ENCODE assay signal across 36 cellular contexts in genomic region chr16:79561729-79562128, GRCh38. TPM values are rescaled to one million over a fixed set of nuclear protein-coding genes. Genes with fewer than 3 reads are reported as not detected.
DNase-seq lines count a peak whose midpoint lies in the region; ATAC-seq, FAIRE-seq and TF ChIP-seq lines count a peak whose summit lies in the region.
"Had no signal": no experiment of that assay in that cellular context is flagged by ENCODE, and none has a peak within 500 bp of the region (broad histone marks: within the 10 kb centered on the region; RNA-seq: fewer than 3 reads in every experiment).

No MANE protein-coding gene starts in this region.

- peak overlapping the region in 1 of 2 donors; percentile 64 for H3K9ac ChIP-seq in liver (ENCODE audit: low read depth in 1 of 2, low read length in 2 of 2)
- H3K9ac ChIP-seq in HepG2 (ENCODE audit: insufficient read depth, low read depth, low read length) = no peak overlapping the region
- H3K9ac ChIP-seq in MM.1S (ENCODE audit: low read length) = no peak overlapping the region
- H3K9ac ChIP-seq: BLaER1; BLaER1 treated with 17β-estradiol and CSF1 and Interleukin-3, amounts not matched to agents 10 nM and 100 nM had no signal

- H3K9me3 ChIP-seq in liver (ENCODE audit: control insufficient read depth in 4 of 4, low read length in 3 of 4) (no peaks in the 10 kb centered on the region), HepG2 (ENCODE audit: low read length) (no peaks in the 10 kb centered on the region), right lobe of liver (no peaks in the 10 kb centered on the region), MM.1S (replicated peaks; ENCODE audit: insufficient read depth, low read length) (no peaks in the 10 kb centered on the region)
- H3K9me3 ChIP-seq: A549, BE2C, BLaER1, Caco-2 had no signal

- TF ChIP-seq RAD21 in liver (IDR thresholded peaks at IDR 0.05) (peak; percentile 29 to 55), HepG2 (CRISPR knock-in tag; IDR thresholded peaks at IDR 0.05) (no peak)

- no peak overlapping the region for H3K4me2 ChIP-seq in HepG2 (ENCODE audit: low read depth, low read length)
- no peak overlapping the region for H3K4me2 ChIP-seq in MM.1S (ENCODE audit: low read depth, low read length)
- H3K4me2 ChIP-seq: A549; BLaER1; BLaER1 treated with 17β-estradiol and CSF1 and Interleukin-3, amounts not matched to agents 10 nM and 100 nM had no signal

- intact Hi-C loops in HepG2 (cut with micrococcal nuclease; ENCODE audit: unreplicated experiment) = no loop called here
- intact Hi-C loops in right lobe of liver (cut with DNase I) = no loop called here

- TF ChIP-seq CTCF in liver (IDR thresholded peaks at IDR 0.05; ENCODE audit: low read depth, low read length, missing input control) (no peak), HepG2 (CRISPR knock-in tag; IDR thresholded peaks at IDR 0.05) (no peak), right lobe of liver (IDR thresholded peaks at IDR 0.05) (no peak), MM.1S (IDR thresholded peaks at IDR 0.05; ENCODE audit: low read length) (no peak)

- TF ChIP-seq EP300 in HepG2 (IDR thresholded peaks at IDR 0.05; ENCODE audit: low read depth in 2 of 2, low read length in 2 of 2) (no peak), HepG2 (CRISPR knock-in tag; IDR thresholded peaks at IDR 0.05; ENCODE audit: borderline replicate concordance) (no peak)

- H3K27me3 ChIP-seq in liver (ENCODE audit: control insufficient read depth in 4 of 4, insufficient read depth in 4 of 4, low read length in 3 of 4) (no peaks in the 10 kb centered on the region), HepG2 (ENCODE audit: control insufficient read depth in 1 of 2, insufficient read depth in 2 of 2, low read length in 2 of 2) (no peaks in the 10 kb centered on the region), right lobe of liver (no peaks in the 10 kb centered on the region), MM.1S (replicated peaks; ENCODE audit: insufficient read depth, low read length) (no peaks in the 10 kb centered on the region)
- H3K27me3 ChIP-seq: BE2C; BLaER1; BLaER1 treated with 17β-estradiol and CSF1 and Interleukin-3, amounts not matched to agents 10 nM and 100 nM had no signal

- in situ Hi-C loops in HepG2 (cut with HindIII; ENCODE audit: extremely low pct_ligation_motif_present, low pct_unique_long_range_greater_than_20kb) = no loop called here

- H3K27ac ChIP-seq in liver (ENCODE audit: low read depth in 1 of 2, low read length in 2 of 2) (peak overlapping the region; percentile 77 to 81), HepG2 (ENCODE audit: extremely low read length, insufficient read depth, low read length) (no peak overlapping the region), right lobe of liver (peak overlapping the region in 2 of 3 donors; percentile 49 to 78), substantia nigra (ENCODE audit: low read depth, low read length, poor library complexity, severe bottlenecking) (peak overlapping the region; percentile 74), MM.1S (ENCODE audit: low read length) (no peak overlapping the region)
- H3K27ac ChIP-seq: 22Rv1; A549; BLaER1; BLaER1 treated with 17β-estradiol and CSF1 and Interleukin-3, amounts not matched to agents 10 nM and 100 nM; C4-2B had no signal

- no peak overlapping the region for H3K4me3 ChIP-seq in liver (ENCODE audit: low read depth in 1 of 3, low read length in 3 of 3)
- H3K4me3 ChIP-seq in HepG2 (replicated peaks in 1 of 3; ENCODE audit: insufficient read depth in 1 of 3, low read depth in 2 of 3, low read length in 3 of 3) = no peak overlapping the region
- H3K4me3 ChIP-seq in right lobe of liver = peak overlapping the region in 2 of 3 donors; percentile 6 to 12
- no peak overlapping the region for H3K4me3 ChIP-seq in MM.1S (ENCODE audit: low read length)
- H3K4me3 ChIP-seq: A549; BLaER1; BLaER1 treated with 17β-estradiol and CSF1 and Interleukin-3, amounts not matched to agents 10 nM and 100 nM had no signal

- H2AFZ ChIP-seq in HepG2 (ENCODE audit: low read length) (no peak overlapping the region), MM.1S (ENCODE audit: low read length) (no peak overlapping the region)

- POLR2A ChIA-PET in HepG2 (lab: Yijun Ruan, JAX) = no interaction called here

- H4K20me1 ChIP-seq in HepG2 (ENCODE audit: insufficient read depth, low read length) (no peaks in the 10 kb centered on the region), MM.1S (ENCODE audit: insufficient read depth, low read length) (no peaks in the 10 kb centered on the region)
- H4K20me1 ChIP-seq: BLaER1; BLaER1 treated with 17β-estradiol and CSF1 and Interleukin-3, amounts not matched to agents 10 nM and 100 nM had no signal

- DNase-seq in HepG2 (ENCODE audit: low spot score) = no peak
- peak; percentile 71 for DNase-seq in left lobe of liver (ENCODE audit: low spot score)
- peak in 2 of 3 donors; percentile 60 to 77 for DNase-seq in right lobe of liver
- no peak for DNase-seq in substantia nigra (lab: John Stamatoyannopoulos, UW)
- no peak for DNase-seq in iPS-NIHi11 (ENCODE audit: low spot score)
- no peak for DNase-seq in MM.1S
- DNase-seq: 8988T; ACHN; AML-193; BE2C; C1 segment of cervical spinal cord; Caco-2; Calu3; CD4-positive, alpha-beta memory T cell; CD4-positive, alpha-beta T cell; CD4-positive, CD25-positive, alpha-beta regulatory T cell; CD8-positive, alpha-beta memory T cell; CD8-positive, alpha-beta T cell; COR-L47; DMS 273 treated with DMSO at 0.1 percent for 48 hours; DMS153; DMS53; DMS79; DMS79 treated with DMSO at 0.1 percent for 48 hours; DND-41; EL had no signal

- FAIRE-seq in HepG2 (lab: Jason Lieb, UNC) = no peak
- FAIRE-seq: A204.1, A549, D721Med had no signal

- H3K36me3 ChIP-seq in liver (ENCODE audit: control insufficient read depth in 4 of 4, insufficient read depth in 3 of 4, low read depth in 1 of 4, low read length in 3 of 4) = no peaks in the 10 kb centered on the region
- no peaks in the 10 kb centered on the region for H3K36me3 ChIP-seq in HepG2 (replicated peaks in 1 of 2; ENCODE audit: control insufficient read depth in 1 of 2, insufficient read depth in 2 of 2, low read length in 2 of 2)
- H3K36me3 ChIP-seq in right lobe of liver = no peaks in the 10 kb centered on the region
- H3K36me3 ChIP-seq in MM.1S (replicated peaks; ENCODE audit: insufficient read depth, low read length) = no peaks in the 10 kb centered on the region
- H3K36me3 ChIP-seq: BE2C; BLaER1; BLaER1 treated with 17β-estradiol and CSF1 and Interleukin-3, amounts not matched to agents 10 nM and 100 nM had no signal

- no TSS peak for BruUV-seq in HepG2 (replicated peaks; lab: Mats Ljungman, UMichigan)

- H3K79me2 ChIP-seq in HepG2 (ENCODE audit: insufficient read depth, low read length) (no peaks in the 10 kb centered on the region), MM.1S (ENCODE audit: low read length) (no peaks in the 10 kb centered on the region)

- no peak for TF ChIP-seq POLR2A in HepG2 (IDR thresholded peaks at IDR 0.05; ENCODE audit: insufficient read depth in 1 of 2, low read depth in 2 of 2, low read length in 2 of 2)
- no peak for TF ChIP-seq POLR2A in right lobe of liver (IDR thresholded peaks at IDR 0.05)
- no peak for TF ChIP-seq POLR2A in GM18505 (IDR thresholded peaks at IDR 0.05; ENCODE audit: borderline replicate concordance, extremely low read depth, insufficient read depth, insufficient read length)

- CTCF ChIA-PET in HepG2 (lab: Yijun Ruan, JAX; ENCODE audit: low intra/inter-chr PET ratio, low total read pairs) = no interaction called here

- no peaks in the 10 kb centered on the region for H3F3A ChIP-seq in MM.1S (ENCODE audit: insufficient read depth, low read length)

- H3K4me1 ChIP-seq in liver (ENCODE audit: control insufficient read depth in 4 of 4, insufficient read depth in 4 of 4, low read length in 3 of 4) = peaks cover 4 to 48% (median 36%) of the 10 kb centered on the region in 4 donors
- peaks cover 15% of the 10 kb centered on the region for H3K4me1 ChIP-seq in HepG2 (ENCODE audit: insufficient read depth, low read length)
- peaks cover 0 to 54% (median 15%) of the 10 kb centered on the region in 4 donors for H3K4me1 ChIP-seq in right lobe of liver
- H3K4me1 ChIP-seq in MM.1S (ENCODE audit: low read length) = no peaks in the 10 kb centered on the region
- H3K4me1 ChIP-seq: A549, BE2C, BLaER1, Caco-2 had no signal

- 40% methylated on average over 5 of the region's 5 CpGs for WGBS in liver
- 2% methylated on average over 5 of the region's 5 CpGs for WGBS in HepG2 (ENCODE audit: low lambda C conversion rate)
- WGBS in right lobe of liver (ENCODE audit: insufficient coverage, low coverage, low lambda C conversion rate, missing lambda C conversion rate) = 40% methylated on average over 5 of the region's 5 CpGs

- no peaks in the 10 kb centered on the region for H3K9me2 ChIP-seq in MM.1S (replicated peaks; ENCODE audit: insufficient read depth, low read length)

- ATAC-seq in HepG2 = no peak
- ATAC-seq in left lobe of liver = peak; percentile 73
- ATAC-seq in right lobe of liver = peak; percentile 65 to 81 (median 74)
- ATAC-seq in GM18505 (IDR thresholded peaks at IDR 0.05; ENCODE audit: unreplicated experiment) = no peak
- ATAC-seq: A549; CD8-positive, alpha-beta T cell had no signal

RNA-seq across cellular contexts. Expression of gene MAF, which starts 38.8 kb away (rescaled TPM):
- 10 to 100 TPM; 16.0 to 20.9 TPM for total RNA-seq in liver
- 10 to 100 TPM in 1 of 2 donors, 1 to 10 TPM in 1; 9.7 to 17.5 TPM for polyA plus RNA-seq in liver
- 0.10 and 0.31 TPM in 2 replicates for total RNA-seq in HepG2 (2016; rRNA removed; fragmentation: Illumina TruSeq; extraction: Trizol)
- total RNA-seq in HepG2 (2016; cell fraction: cytosol; rRNA removed; fragmentation: Illumina TruSeq; extraction: Trizol; ENCODE audit: low read depth) = under 0.01 and 0.10 TPM in 2 replicates
- 0.15 and 0.30 TPM in 2 replicates for total RNA-seq in HepG2 (2016; cell fraction: insoluble cytoplasmic fraction; rRNA removed; fragmentation: Illumina TruSeq; extraction: Trizol)
- total RNA-seq in HepG2 (2016; cell fraction: membrane; rRNA removed; fragmentation: Illumina TruSeq; extraction: Trizol) = 0.06 and 0.14 TPM in 2 replicates
- 0.47 and 0.65 TPM in 2 replicates for total RNA-seq in HepG2 (2016; cell fraction: nucleus; rRNA removed; fragmentation: Illumina TruSeq; extraction: Trizol)
- 0.07 and 0.13 TPM in 2 replicates for polyA plus RNA-seq in HepG2 (2011; rRNA removed)
- polyA plus RNA-seq in HepG2 (2011; cell fraction: cytosol; rRNA removed) = 0.01 and 0.09 TPM in 2 replicates
- 0.18 and 0.31 TPM in 2 replicates for polyA plus RNA-seq in HepG2 (2011; cell fraction: nucleus; rRNA removed)
- polyA plus RNA-seq in HepG2 (2012) = 0.03 and 0.04 TPM in 2 replicates
- not detected in 2 replicates for polyA plus RNA-seq in HepG2 (2016; cell fraction: cytosol; fragmentation: Illumina TruSeq; extraction: Trizol; ENCODE audit: low read depth)
- polyA plus RNA-seq in HepG2 (2016; cell fraction: insoluble cytoplasmic fraction; fragmentation: Illumina TruSeq; extraction: Trizol; ENCODE audit: low read depth) = 0.25 and 0.30 TPM in 2 replicates
- 0.08 and 0.10 TPM in 2 replicates for polyA plus RNA-seq in HepG2 (2016; cell fraction: membrane; fragmentation: Illumina TruSeq; extraction: Trizol; ENCODE audit: low read depth)
- polyA plus RNA-seq in HepG2 (2016; cell fraction: nucleus; fragmentation: Illumina TruSeq; extraction: Trizol; ENCODE audit: insufficient read depth, low read depth) = 0.51 and 0.52 TPM in 2 replicates
- 0.12 TPM in 1 of 2 replicates, not detected in the other for polyA minus RNA-seq in HepG2 (2011; rRNA and poly(A)+ RNA removed; ENCODE audit: low replicate concordance)
- polyA minus RNA-seq in HepG2 (2011; cell fraction: cytosol; rRNA and poly(A)+ RNA removed) = 0.20 and 0.35 TPM in 2 replicates
- 0.25 and 0.26 TPM in 2 replicates for polyA minus RNA-seq in HepG2 (2011; cell fraction: nucleus; rRNA and poly(A)+ RNA removed)
- 44.0 TPM for total RNA-seq in left lobe of liver
- total RNA-seq in right lobe of liver = 10 to 100 TPM; 19.0 to 43.8 (median 27.7) TPM
- total RNA-seq: A172 had no signal

Comparison
In these comparisons a context has a peak if more than half of its experiments do, and no peak if none do; other contexts are left out.
1. H3K27ac ChIP-seq: peak in liver (2 of 2), right lobe of liver (2 of 3) and substantia nigra (single experiment); none in HepG2 (single experiment) and MM.1S (single experiment).
2. H3K4me3 ChIP-seq: peak in right lobe of liver (2 of 3); none in liver (0 of 3), HepG2 (0 of 3) and MM.1S (single experiment).
3. ATAC-seq: peak in left lobe of liver (single experiment) and right lobe of liver (4 of 4); none in HepG2 (single experiment) and GM18505 (single experiment).
4. DNase-seq: peak in left lobe of liver (single experiment) and right lobe of liver (2 of 3); none in HepG2 (single experiment), substantia nigra (0 of 49), iPS-NIHi11 (single experiment) and MM.1S (single experiment).
5. RNA of gene MAF, which starts 38.8 kb away (total RNA-seq): 44.0 TPM in left lobe of liver (single experiment), 19.0 to 43.8 TPM in right lobe of liver and 16.0 to 20.9 TPM in liver; under 0.01 to 0.65 TPM in HepG2; every median in the first group is over 10 times any median in the second.